13 cellular contexts compared by ENCODE assay signal in the genomic region with DNA sequence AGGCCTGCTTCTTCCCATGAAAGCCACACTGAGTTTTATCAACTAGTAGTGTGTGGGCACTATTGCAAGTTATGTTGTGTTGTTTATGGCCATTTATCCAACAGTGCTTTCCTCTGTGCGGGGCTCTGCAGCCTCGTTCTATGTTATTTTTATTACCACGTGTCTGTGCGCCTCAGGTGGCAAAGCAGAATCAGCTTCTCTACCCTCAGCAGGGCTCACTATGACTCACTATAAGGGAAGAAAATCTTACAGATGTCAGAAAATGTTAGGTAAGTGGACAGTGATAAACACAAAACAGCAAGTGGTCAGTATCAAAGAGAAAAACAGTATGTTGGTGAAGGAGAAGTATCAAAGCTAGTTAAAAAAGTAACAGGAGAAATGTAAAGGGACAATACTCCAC.
"Had no signal": no experiment of that assay in that cellular context is flagged by ENCODE, and none has a peak within 500 bp of the region (broad histone marks: within the 10 kb centered on the region; RNA-seq: fewer than 3 reads in every experiment).

No MANE protein-coding gene starts in this region.

- H3K4me3 Mint-ChIP-seq: dendritic cell treated with granulocyte-macrophage colony-stimulating factor and Interleukin-4, amounts not matched to agents 40 ng/mL and 50 ng/mL, for 4 days; immature natural killer cell; natural killer cell; neural crest cell; type B pancreatic cell had no signal

- H3K36me3 Mint-ChIP-seq: immature natural killer cell, natural killer cell, type B pancreatic cell had no signal

- H3K36me3 ChIP-seq: esophagus squamous epithelium, gastroesophageal sphincter had no signal

- H3K9me3 Mint-ChIP-seq: type B pancreatic cell had no signal

- H3K27ac ChIP-seq: esophagus squamous epithelium, gastroesophageal sphincter had no signal

- H3K4me1 ChIP-seq: gastroesophageal sphincter had no signal

- DNase-seq: esophagus squamous epithelium; foreskin fibroblast; immature natural killer cell; kidney; natural killer cell; right cardiac atrium; small intestine; stimulated activated CD4-positive, alpha-beta T cell treated with anti-CD3 and anti-CD28 coated beads, Interleukin-2, amount 100 ng/mL, for 48 hours; stimulated activated naive CD4-positive, alpha-beta T cell treated with Interleukin-2 at 50 U/mL for 16 hours had no signal

- H3K4me3 ChIP-seq: esophagus squamous epithelium, gastroesophageal sphincter had no signal

- H3K27ac Mint-ChIP-seq: dendritic cell treated with granulocyte-macrophage colony-stimulating factor and Interleukin-4, amounts not matched to agents 40 ng/mL and 50 ng/mL, for 4 days; immature natural killer cell; natural killer cell; type B pancreatic cell had no signal

- ATAC-seq: gastroesophageal sphincter, natural killer cell, right cardiac atrium had no signal

- H3K4me1 Mint-ChIP-seq: immature natural killer cell, natural killer cell, neural crest cell had no signal

- H3K27me3 ChIP-seq: esophagus squamous epithelium, gastroesophageal sphincter had no signal
